ENCODE assay signal across 20 cellular contexts in the genomic region with DNA sequence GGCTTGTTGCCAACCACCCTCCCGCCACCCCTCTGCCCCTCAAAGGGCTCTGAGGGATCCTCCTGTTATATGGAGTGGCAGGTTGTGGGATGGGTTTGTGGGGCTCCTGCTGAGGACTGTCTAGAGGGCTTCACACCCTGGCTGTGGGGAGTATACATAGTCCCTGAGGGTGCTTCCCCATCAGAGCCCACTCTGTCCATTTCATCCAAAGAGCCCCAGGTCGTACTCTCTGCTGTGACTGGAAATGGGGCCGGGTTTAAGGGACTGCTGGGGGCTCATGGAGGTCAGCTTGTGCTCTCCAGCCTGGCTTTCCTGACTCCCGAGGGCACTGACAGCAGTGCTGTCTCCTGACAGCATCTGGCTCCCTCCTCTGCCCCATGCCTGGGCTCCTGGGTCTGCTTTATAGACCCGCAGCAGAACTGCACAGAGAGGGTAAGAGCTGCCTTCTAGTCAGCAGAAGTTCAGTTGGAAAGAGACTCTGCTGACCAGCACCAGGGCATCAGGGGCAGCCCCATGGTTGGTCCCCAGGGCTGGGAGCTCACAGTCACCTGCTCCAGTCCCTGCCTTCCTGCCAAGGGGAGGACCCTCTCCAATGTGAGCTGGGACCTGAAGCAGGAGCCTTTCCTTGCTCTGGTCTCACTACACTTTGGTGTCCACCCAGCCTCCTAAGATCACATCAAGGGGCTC. TPM values are rescaled to one million over a fixed set of nuclear protein-coding genes. Genes with fewer than 3 reads are reported as not detected.
DNase-seq lines count a peak whose midpoint lies in the region; ATAC-seq and TF ChIP-seq lines count a peak whose summit lies in the region.
"Had no signal": no experiment of that assay in that cellular context is flagged by ENCODE, and none has a peak within 500 bp of the region (broad histone marks: within the 10 kb centered on the region; RNA-seq: fewer than 3 reads in every experiment).

No MANE protein-coding gene starts in this region.

- peaks cover 5% of the 10 kb centered on the region for H3K36me3 Mint-ChIP-seq in T-helper 17 cell (ENCODE audit: low read depth)
- H3K36me3 Mint-ChIP-seq in immature natural killer cell, result peaks cover 22 to 40% (median 23%) of the 10 kb centered on the region in 3 donors
- H3K36me3 Mint-ChIP-seq: neural progenitor cell had no signal

- intact Hi-C loops in cardiac septum (cut with DNase I), result no loop called here
- intact Hi-C loops in Right ventricle myocardium superior (cut with DNase I), result no loop called here
- intact Hi-C loops in vagina (cut with DNase I), result no loop called here

- TF ChIP-seq POLR2A in vagina (IDR thresholded peaks at IDR 0.05), result no peak

- peak overlapping the region; percentile 84 for H3K27ac ChIP-seq in vagina
- H3K27ac ChIP-seq: cardiac muscle cell, KMS-11, neural progenitor cell had no signal

- no peaks in the 10 kb centered on the region for H3K27me3 ChIP-seq in vagina
- H3K27me3 ChIP-seq: cardiac muscle cell, neural progenitor cell had no signal

- TF ChIP-seq CTCF in vagina (IDR thresholded peaks at IDR 0.05), result no peak

- peaks cover 47% of the 10 kb centered on the region for H3K4me1 Mint-ChIP-seq in T-helper 17 cell
- peaks cover 66 to 77% of the 10 kb centered on the region in 2 donors for H3K4me1 Mint-ChIP-seq in immature natural killer cell

- H3K27ac Mint-ChIP-seq in T-helper 17 cell (no peak overlapping the region), immature natural killer cell (peak overlapping the region in 2 of 6 donors; percentile 20 to 52)
- H3K27ac Mint-ChIP-seq: neural progenitor cell had no signal

- no peak overlapping the region for H3K4me3 ChIP-seq in vagina
- H3K4me3 ChIP-seq: cardiac muscle cell, lung, neural progenitor cell had no signal

- H3K27me3 Mint-ChIP-seq in T-helper 17 cell (no peaks in the 10 kb centered on the region), immature natural killer cell (ENCODE audit: low read depth in 3 of 3) (peaks cover 8 to 17% (median 12%) of the 10 kb centered on the region in 3 donors)

- H3K4me1 ChIP-seq in vagina, result peaks cover 79% of the 10 kb centered on the region
- H3K4me1 ChIP-seq: neural progenitor cell had no signal

- H3K9me3 ChIP-seq in T-helper 17 cell (ENCODE audit: control insufficient read depth, low read length, poor library complexity, severe bottlenecking) (no peaks in the 10 kb centered on the region), vagina (no peaks in the 10 kb centered on the region)

- H3K36me3 ChIP-seq in vagina, result no peaks in the 10 kb centered on the region
- H3K36me3 ChIP-seq: cardiac muscle cell, neural progenitor cell had no signal

- ATAC-seq in Right ventricle myocardium superior (ENCODE audit: poor library complexity) (no peak), T-helper 17 cell (no peak), HG03280 (IDR thresholded peaks at IDR 0.05; ENCODE audit: unreplicated experiment) (no peak)
- no peak for ATAC-seq in activated CD4-positive, CD25-positive, alpha-beta regulatory T cell treated with anti-CD3 and anti-CD28 coated beads, Interleukin-2, amount 50 U/mL, for 24 hours
- ATAC-seq: activated naive CD4-positive, alpha-beta T cell treated with anti-CD3 and anti-CD28 coated beads, Interleukin-2, amount 50 U/mL, for 72 hours; right cardiac atrium had no signal

- H3K4me3 Mint-ChIP-seq in T-helper 17 cell, result peak overlapping the region; percentile 63
- peak overlapping the region; percentile 30 to 81 (median 49) for H3K4me3 Mint-ChIP-seq in immature natural killer cell
- H3K4me3 Mint-ChIP-seq: neural progenitor cell had no signal

- peaks cover 0 to 2% (median 0%) of the 10 kb centered on the region in 6 donors for H3K9me3 Mint-ChIP-seq in immature natural killer cell
- H3K9me3 Mint-ChIP-seq: neural progenitor cell had no signal

- peak; percentile 59 for DNase-seq in cardiac septum (ENCODE audit: low spot score)
- DNase-seq in Right ventricle myocardium superior, result no peak
- no peak for DNase-seq in T-helper 17 cell
- DNase-seq in immature natural killer cell, result no peak
- no peak for DNase-seq in vagina (ENCODE audit: extremely low spot score in 2 of 2)
- no peak for DNase-seq in CD1c-positive myeloid dendritic cell (ENCODE audit: extremely low spot score)
- DNase-seq: activated CD8-positive, alpha-beta memory T cell treated with anti-CD3 and anti-CD28 coated beads for 24 hours; DMS153; NCI-H1930; stimulated activated naive CD4-positive, alpha-beta T cell; T-helper 9 cell had no signal

RNA-seq across cellular contexts. Expression of gene TNS4, which starts 17.8 kb away (rescaled TPM):
- total RNA-seq in cardiac septum (not detected), Right ventricle myocardium superior (not detected), T-helper 17 cell (1 to 10 TPM in 1 of 2 donors, under 1 TPM in 1; 0.77 to 1.7 TPM), vagina (296 TPM)
- polyA plus RNA-seq in immature natural killer cell, result under 1 TPM in 1 of 3 donors, not detected in 2; 0.12 TPM
- total RNA-seq: cardiac muscle cell, H4 had no signal
- polyA plus RNA-seq: cardiac muscle cell, right cardiac atrium had no signal

RNA-seq across cellular contexts. Expression of gene CCR7, which starts 46.0 kb away (rescaled TPM):
- total RNA-seq in cardiac septum, result 0.32 TPM
- not detected for total RNA-seq in Right ventricle myocardium superior
- 100 to 1,000 TPM; 165 to 182 TPM for total RNA-seq in T-helper 17 cell
- polyA plus RNA-seq in immature natural killer cell, result 10 to 100 TPM; 29.6 to 50.9 (median 43.2) TPM
- total RNA-seq in vagina, result not detected
- total RNA-seq: cardiac muscle cell, H4 had no signal
- polyA plus RNA-seq: cardiac muscle cell had no signal

Comparison
In these comparisons a context has a peak if more than half of its experiments do, and no peak if none do; other contexts are left out.
1. RNA of gene TNS4, which starts 17.8 kb away (total RNA-seq): 296 TPM in vagina (single experiment); 0.77 to 1.7 TPM in T-helper 17 cell, not detected in Right ventricle myocardium superior (single experiment) and not detected in cardiac septum (single experiment); every median in the first group is over 100 times any median in the second.
2. RNA of gene CCR7, which starts 46.0 kb away (total RNA-seq): 165 to 182 TPM in T-helper 17 cell; 0.32 TPM in cardiac septum (single experiment), not detected in vagina (single experiment) and not detected in Right ventricle myocardium superior (single experiment); every median in the first group is over 100 times any median in the second.